Comparison of ENCODE assay signal across 11 cellular contexts in genomic region chr17:82339634-82340580, GRCh38. TPM values are rescaled to one million over a fixed set of nuclear protein-coding genes. Genes with fewer than 3 reads are reported as not detected.
A peak's percentile ranks its signal among the peaks of the same experiment; 100 is the strongest.
DNase-seq lines count a peak whose midpoint lies in the region; ATAC-seq, FAIRE-seq and TF ChIP-seq lines count a peak whose summit lies in the region.
"Had no signal": no experiment of that assay in that cellular context is flagged by ENCODE, and none has a peak within 500 bp of the region (broad histone marks: within the 10 kb centered on the region; RNA-seq: fewer than 3 reads in every experiment).

No MANE protein-coding gene starts in this region.

- no peaks in the 10 kb centered on the region for H3K36me3 ChIP-seq in Caco-2 (ENCODE audit: control insufficient read depth, insufficient read depth, low read length)
- H3K36me3 ChIP-seq in skeletal muscle tissue (ENCODE audit: control insufficient read depth in 3 of 3, insufficient read depth in 3 of 3, low read length in 3 of 3), result no peaks in the 10 kb centered on the region
- no peaks in the 10 kb centered on the region for H3K36me3 ChIP-seq in CD4-positive, alpha-beta memory T cell (ENCODE audit: insufficient read depth, low read length)

- ATAC-seq in activated T-helper 17 cell treated with anti-CD3 and anti-CD28 coated beads, Interleukin-2, amount 50 U/mL, for 72 hours (replicated peaks), result no peak
- no peak for ATAC-seq in left cardiac atrium
- no peak for ATAC-seq in GM21576 (IDR thresholded peaks at IDR 0.05; ENCODE audit: unreplicated experiment)

- no TSS peak for BruUV-seq in Caco-2 (replicated peaks; lab: Mats Ljungman, UMichigan)

- POLR2A ChIA-PET in Caco-2 (lab: Charles Lee), result no interaction called here
- POLR2A ChIA-PET in CD4-positive, alpha-beta memory T cell (lab: Charles Lee; ENCODE audit: partially characterized antibody), result no interaction called here

- CTCF ChIA-PET in Caco-2 (lab: Charles Lee), result interaction anchor here (1.1 kb wide), 1 partner anchor 104 kb away, joined by 4 read pairs; no protein-coding TSS in a partner anchor
- CTCF ChIA-PET in CD4-positive, alpha-beta memory T cell (lab: Charles Lee; ENCODE audit: partially characterized antibody), result no interaction called here

- peak overlapping the region; percentile 70 for H3K4me3 Mint-ChIP-seq in Caco-2 (ENCODE audit: unreplicated experiment)
- H3K4me3 Mint-ChIP-seq in activated T-helper 17 cell treated with anti-CD3 and anti-CD28 coated beads, Interleukin-2, amount 50 U/mL, for 72 hours, result peak overlapping the region; percentile 42
- no peak overlapping the region for H3K4me3 Mint-ChIP-seq in CD4-positive, alpha-beta memory T cell

- no peaks in the 10 kb centered on the region for H3K27me3 Mint-ChIP-seq in Caco-2 (ENCODE audit: insufficient read depth, unreplicated experiment)
- H3K27me3 Mint-ChIP-seq in activated T-helper 17 cell treated with anti-CD3 and anti-CD28 coated beads, Interleukin-2, amount 50 U/mL, for 72 hours, result no peaks in the 10 kb centered on the region
- H3K27me3 Mint-ChIP-seq in CD4-positive, alpha-beta memory T cell, result peaks cover 0 to 1% of the 10 kb centered on the region in 2 donors

- H3K9ac ChIP-seq in skeletal muscle tissue (ENCODE audit: low read depth in 1 of 3, low read length in 3 of 3), result peak overlapping the region in 2 of 3 donors; percentile 57 to 66

- H3K4me1 ChIP-seq in Caco-2 (peaks cover 24% of the 10 kb centered on the region), skeletal muscle tissue (ENCODE audit: control insufficient read depth in 3 of 3, insufficient read depth in 3 of 3, low read length in 3 of 3) (peaks cover 14 to 18% (median 15%) of the 10 kb centered on the region in 3 donors)
- H3K4me1 ChIP-seq in CD4-positive, alpha-beta memory T cell (ENCODE audit: insufficient read depth, low read length), result peaks cover 6% of the 10 kb centered on the region

- H3K27ac ChIP-seq in skeletal muscle tissue (ENCODE audit: low read depth, low read length), result no peak overlapping the region
- no peak overlapping the region for H3K27ac ChIP-seq in CD4-positive, alpha-beta memory T cell (ENCODE audit: low read depth, low read length)

- no peak for DNase-seq in Caco-2
- peak; percentile 19 for DNase-seq in left cardiac atrium
- no peak for DNase-seq in CD4-positive, alpha-beta memory T cell
- no peak for DNase-seq in GM12892 (ENCODE audit: insufficient read length)
- no peak for DNase-seq in iPS-NIHi7 (ENCODE audit: extremely low spot score)
- DNase-seq: amniotic stem cell, DMS79 had no signal

- peak overlapping the region; percentile 85 for H3K27ac Mint-ChIP-seq in Caco-2 (ENCODE audit: unreplicated experiment)
- peak overlapping the region; percentile 60 for H3K27ac Mint-ChIP-seq in activated T-helper 17 cell treated with anti-CD3 and anti-CD28 coated beads, Interleukin-2, amount 50 U/mL, for 72 hours
- H3K27ac Mint-ChIP-seq in CD4-positive, alpha-beta memory T cell, result no peak overlapping the region

- H3K27me3 ChIP-seq in Caco-2 (replicated peaks; ENCODE audit: control insufficient read depth, insufficient read depth, low read length), result no peaks in the 10 kb centered on the region
- peaks cover 0 to 5% (median 2%) of the 10 kb centered on the region in 3 donors for H3K27me3 ChIP-seq in skeletal muscle tissue (ENCODE audit: control insufficient read depth in 3 of 3, insufficient read depth in 3 of 3, low read length in 3 of 3)
- H3K27me3 ChIP-seq in CD4-positive, alpha-beta memory T cell (ENCODE audit: insufficient read depth, low read length), result no peaks in the 10 kb centered on the region

- peaks cover 11% of the 10 kb centered on the region for H3K4me1 Mint-ChIP-seq in Caco-2 (ENCODE audit: low read depth, unreplicated experiment)
- peaks cover 10% of the 10 kb centered on the region for H3K4me1 Mint-ChIP-seq in activated T-helper 17 cell treated with anti-CD3 and anti-CD28 coated beads, Interleukin-2, amount 50 U/mL, for 72 hours
- H3K4me1 Mint-ChIP-seq in CD4-positive, alpha-beta memory T cell, result peaks cover 10 to 20% (median 13%) of the 10 kb centered on the region in 4 donors

- intact Hi-C loops in Caco-2 (cut with micrococcal nuclease; ENCODE audit: unreplicated experiment), result no loop called here
- intact Hi-C loops in left cardiac atrium (cut with DNase I), result no loop called here
- intact Hi-C loops in CD4-positive, alpha-beta memory T cell (cut with micrococcal nuclease), result no loop called here

- no peak for TF ChIP-seq CTCF in Caco-2 (IDR thresholded peaks at IDR 0.05; ENCODE audit: insufficient read depth in 1 of 2, low read depth in 1 of 2, low read length in 1 of 2, severe bottlenecking in 1 of 2, unreplicated experiment in 1 of 2)

- H3K4me3 ChIP-seq in Caco-2 (ENCODE audit: low read depth, low read length) (peak overlapping the region; percentile 25), skeletal muscle tissue (ENCODE audit: low read length in 3 of 3) (peak overlapping the region; percentile 50 to 66 (median 63))
- no peak overlapping the region for H3K4me3 ChIP-seq in CD4-positive, alpha-beta memory T cell (ENCODE audit: low read length in 2 of 2)

- FAIRE-seq in GM12892 (lab: Jason Lieb, UNC), result no peak

- no peaks in the 10 kb centered on the region for H3K36me3 Mint-ChIP-seq in Caco-2 (ENCODE audit: insufficient read depth, unreplicated experiment)
- H3K36me3 Mint-ChIP-seq in activated T-helper 17 cell treated with anti-CD3 and anti-CD28 coated beads, Interleukin-2, amount 50 U/mL, for 72 hours (ENCODE audit: low read depth), result no peaks in the 10 kb centered on the region
- peaks cover 0 to 3% of the 10 kb centered on the region in 2 donors for H3K36me3 Mint-ChIP-seq in CD4-positive, alpha-beta memory T cell

- H3K9me3 Mint-ChIP-seq in Caco-2 (ENCODE audit: unreplicated experiment), result no peaks in the 10 kb centered on the region
- no peaks in the 10 kb centered on the region for H3K9me3 Mint-ChIP-seq in activated T-helper 17 cell treated with anti-CD3 and anti-CD28 coated beads, Interleukin-2, amount 50 U/mL, for 72 hours
- no peaks in the 10 kb centered on the region for H3K9me3 Mint-ChIP-seq in CD4-positive, alpha-beta memory T cell

- no peaks in the 10 kb centered on the region for H3K9me3 ChIP-seq in Caco-2
- H3K9me3 ChIP-seq in skeletal muscle tissue (ENCODE audit: control insufficient read depth in 3 of 3, low read length in 3 of 3), result no peaks in the 10 kb centered on the region
- H3K9me3 ChIP-seq in CD4-positive, alpha-beta memory T cell (ENCODE audit: control insufficient read depth in 1 of 2, low read length in 2 of 2), result no peaks in the 10 kb centered on the region

- TF ChIP-seq POLR2A in GM12892 (IDR thresholded peaks at IDR 0.05; ENCODE audit: low read depth, low read length), result no peak

RNA-seq across cellular contexts. Expression of gene SECTM1, which starts 6.3 kb away (rescaled TPM):
- total RNA-seq in Caco-2 (2022), result 0.37 and 0.75 TPM in 2 replicates
- total RNA-seq in activated T-helper 17 cell treated with anti-CD3 and anti-CD28 coated beads, Interleukin-2, amount 50 U/mL, for 72 hours, result 10 to 100 TPM; 16.4 to 22.3 TPM
- total RNA-seq in left cardiac atrium, result 10 to 100 TPM in 1 of 2 donors, 1 to 10 TPM in 1; 6.6 to 12.6 TPM
- total RNA-seq in skeletal muscle tissue, result 13.0 TPM
- 1 to 10 TPM; 5.3 to 6.1 TPM for total RNA-seq in CD4-positive, alpha-beta memory T cell
- polyA plus RNA-seq in CD4-positive, alpha-beta memory T cell, result 1 to 10 TPM; 2.2 to 4.3 TPM
- polyA plus RNA-seq in GM12892 (2012; ENCODE audit: missing spikeins), result not detected

RNA-seq across cellular contexts. Expression of gene TEX19, which starts 19.1 kb away (rescaled TPM):
- total RNA-seq in Caco-2 (2022) (3.4 and 4.2 TPM in 2 replicates), left cardiac atrium (not detected), skeletal muscle tissue (0.52 TPM)
- under 1 TPM in 1 of 2 donors, not detected in 1; 0.28 TPM for total RNA-seq in activated T-helper 17 cell treated with anti-CD3 and anti-CD28 coated beads, Interleukin-2, amount 50 U/mL, for 72 hours
- total RNA-seq in CD4-positive, alpha-beta memory T cell, result not detected
- polyA plus RNA-seq in CD4-positive, alpha-beta memory T cell, result not detected
- polyA plus RNA-seq in GM12892 (2012; ENCODE audit: missing spikeins), result not detected

RNA-seq across cellular contexts. Expression of gene CD7, which starts 22.5 kb away (rescaled TPM):
- total RNA-seq in Caco-2 (2022) (0.37 and 0.93 TPM in 2 replicates), left cardiac atrium (1 to 10 TPM in 1 of 2 donors, under 1 TPM in 1; 0.60 to 1.8 TPM), skeletal muscle tissue (0.52 TPM)
- 100 to 1,000 TPM; 193 to 378 TPM for total RNA-seq in activated T-helper 17 cell treated with anti-CD3 and anti-CD28 coated beads, Interleukin-2, amount 50 U/mL, for 72 hours
- 10 to 100 TPM; 40.9 to 41.0 TPM for total RNA-seq in CD4-positive, alpha-beta memory T cell
- polyA plus RNA-seq in CD4-positive, alpha-beta memory T cell, result 10 to 100 TPM; 53.1 to 82.6 TPM
- not detected for polyA plus RNA-seq in GM12892 (2012; ENCODE audit: missing spikeins)
- total RNA-seq: HT1080 had no signal

RNA-seq across cellular contexts. Expression of gene UTS2R, which starts 31.7 kb away (rescaled TPM):
- total RNA-seq in Caco-2 (2022), result 0.66 and 1.3 TPM in 2 replicates
- under 1 TPM in 1 of 2 donors, not detected in 1; 0.45 TPM for total RNA-seq in activated T-helper 17 cell treated with anti-CD3 and anti-CD28 coated beads, Interleukin-2, amount 50 U/mL, for 72 hours
- 1 to 10 TPM in 1 of 2 donors, under 1 TPM in 1; 0.32 to 1.4 TPM for total RNA-seq in left cardiac atrium
- total RNA-seq in skeletal muscle tissue, result 1.6 TPM
- total RNA-seq in CD4-positive, alpha-beta memory T cell, result not detected
- not detected for polyA plus RNA-seq in CD4-positive, alpha-beta memory T cell
- polyA plus RNA-seq in GM12892 (2012; ENCODE audit: missing spikeins), result not detected
- total RNA-seq: HT1080 had no signal

Comparison
In these comparisons a context has a peak if more than half of its experiments do, and no peak if none do; other contexts are left out.
1. H3K4me3 ChIP-seq: peak in Caco-2 (single experiment) and skeletal muscle tissue (3 of 3); none in CD4-positive, alpha-beta memory T cell (0 of 2).
2. H3K27ac Mint-ChIP-seq: peak in Caco-2 (single experiment) and activated T-helper 17 cell treated with anti-CD3 and anti-CD28 coated beads, Interleukin-2, amount 50 U/mL, for 72 hours (single experiment); none in CD4-positive, alpha-beta memory T cell (0 of 7).
3. H3K4me3 Mint-ChIP-seq: peak in Caco-2 (single experiment) and activated T-helper 17 cell treated with anti-CD3 and anti-CD28 coated beads, Interleukin-2, amount 50 U/mL, for 72 hours (single experiment); none in CD4-positive, alpha-beta memory T cell (0 of 8).
4. RNA of gene CD7, which starts 22.5 kb away (total RNA-seq): 193 to 378 TPM in activated T-helper 17 cell treated with anti-CD3 and anti-CD28 coated beads, Interleukin-2, amount 50 U/mL, for 72 hours and 40.9 to 41.0 TPM in CD4-positive, alpha-beta memory T cell; 0.60 to 1.8 TPM in left cardiac atrium, 0.37 to 0.93 TPM in Caco-2 and 0.52 TPM in skeletal muscle tissue (single experiment); every median in the first group is over 10 times any median in the second.